Comparison of ENCODE assay signal across 28 cellular contexts in the genomic region with DNA sequence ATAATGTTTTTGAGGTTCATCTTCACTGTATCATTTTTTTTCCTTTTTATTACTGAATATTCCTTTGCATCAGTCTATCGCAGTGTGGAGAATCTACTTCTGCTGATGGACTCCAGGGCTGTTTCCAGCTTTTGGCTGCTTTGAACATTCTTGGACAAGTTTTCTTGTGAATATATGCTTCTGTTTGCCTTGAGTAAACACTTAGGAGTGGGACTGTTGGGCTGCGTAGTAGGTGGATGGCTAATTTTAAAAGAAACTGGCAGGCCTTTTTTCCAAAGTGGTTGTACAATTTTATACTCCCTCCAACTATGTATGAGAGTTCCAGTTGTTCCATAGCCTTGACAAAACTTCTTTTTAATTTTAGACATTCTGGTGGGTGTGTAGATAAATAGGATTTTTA.
"Had no signal": no experiment of that assay in that cellular context is flagged by ENCODE, and none has a peak within 500 bp of the region (broad histone marks: within the 10 kb centered on the region; RNA-seq: fewer than 3 reads in every experiment).

No MANE protein-coding gene starts in this region.

- H3K9ac ChIP-seq: parathyroid adenoma had no signal

- DNase-seq: dorsolateral prefrontal cortex; effector CD4-positive, alpha-beta T cell; hypothalamus; immature natural killer cell; islet precursor cell; kidney glomerular epithelial cell; left colon; left ventricle myocardium superior; mucosa of descending colon; naive B cell; right lobe of liver; small intestine; stimulated activated CD4-positive, alpha-beta T cell treated with anti-CD3 and anti-CD28 coated beads, Interleukin-15, amount 100 ng/mL, for 24 hours; stimulated activated CD4-positive, alpha-beta T cell treated with anti-CD3 and anti-CD28 coated beads, Interleukin-2, amount 100 ng/mL, for 48 hours; stimulated activated CD8-positive, alpha-beta memory T cell treated with anti-CD3 and anti-CD28 coated beads, Interleukin-4, amount 100 ng/mL, for 48 hours; stimulated activated naive CD4-positive, alpha-beta T cell; stimulated activated naive CD8-positive, alpha-beta T cell treated with anti-CD3 and anti-CD28 coated beads, Interleukin-15, amount 100 ng/mL, for 72 hours; substantia nigra; transverse colon had no signal

- H3K4me3 ChIP-seq: dorsolateral prefrontal cortex, lung, mucosa of descending colon, right lobe of liver, testis, transverse colon had no signal

- H3K27me3 Mint-ChIP-seq: naive B cell, progenitor cell of endocrine pancreas had no signal

- H3K9me3 ChIP-seq: mucosa of descending colon, neutrophil, right lobe of liver, testis, transverse colon had no signal

- H3K4me1 Mint-ChIP-seq: immature natural killer cell; memory B cell; naive B cell; neural crest cell; stimulated activated naive CD8-positive, alpha-beta T cell treated with anti-CD3 and anti-CD28 coated beads, Interleukin-15, amount 100 ng/mL, for 72 hours had no signal

- H3K27ac ChIP-seq: neutrophil, parathyroid adenoma, right lobe of liver had no signal

- H3K4me1 ChIP-seq: parathyroid adenoma had no signal

- H3K36me3 Mint-ChIP-seq: immature natural killer cell, memory B cell, naive B cell had no signal

- H3K27ac Mint-ChIP-seq: immature natural killer cell; memory B cell; mesothelial cell of epicardium; natural killer cell treated with Interleukin-12 subunit alpha and Interleukin-12 subunit beta and Interleukin-15 and Interleukin-18, amount 100 ng/mL, for 72 hours; progenitor cell of endocrine pancreas; stimulated activated naive CD8-positive, alpha-beta T cell treated with anti-CD3 and anti-CD28 coated beads, Interleukin-15, amount 100 ng/mL, for 72 hours had no signal

- H3K36me3 ChIP-seq: neutrophil, right lobe of liver, transverse colon had no signal

- H3K9me3 Mint-ChIP-seq: memory B cell; natural killer cell treated with Interleukin-12 subunit alpha and Interleukin-12 subunit beta and Interleukin-15 and Interleukin-18, amount 100 ng/mL, for 72 hours had no signal

- H3K27me3 ChIP-seq: dorsolateral prefrontal cortex, neutrophil, right lobe of liver, testis, transverse colon had no signal

- H3K4me3 Mint-ChIP-seq: immature natural killer cell; memory B cell; mesothelial cell of epicardium; natural killer cell treated with Interleukin-12 subunit alpha and Interleukin-12 subunit beta and Interleukin-15 and Interleukin-18, amount 100 ng/mL, for 72 hours; neural crest cell; stimulated activated naive CD8-positive, alpha-beta T cell treated with anti-CD3 and anti-CD28 coated beads, Interleukin-15, amount 100 ng/mL, for 72 hours had no signal
